ENCODE assay signal across 25 cellular contexts in genomic region chr3:185521349-185522138, GRCh38. TPM values are rescaled to one million over a fixed set of nuclear protein-coding genes. Genes with fewer than 3 reads are reported as not detected.
"Had no signal": no experiment of that assay in that cellular context is flagged by ENCODE, and none has a peak within 500 bp of the region (broad histone marks: within the 10 kb centered on the region; RNA-seq: fewer than 3 reads in every experiment).

No MANE protein-coding gene starts in this region.

- H3K4me2 ChIP-seq: hepatocyte had no signal

- H3K27ac ChIP-seq: esophagus squamous epithelium, hepatocyte, neutrophil, pancreas, sigmoid colon, stomach, thyroid gland had no signal

- H3K27me3 ChIP-seq: hepatocyte, pancreas, thyroid gland had no signal

- H3K4me3 ChIP-seq: esophagus squamous epithelium, hepatocyte, lung, pancreas, sigmoid colon, stomach, thyroid gland had no signal

- ATAC-seq: effector memory CD8-positive, alpha-beta T cell; natural killer cell; pancreas; stimulated activated effector memory CD8-positive, alpha-beta T cell treated with anti-CD3 and anti-CD28 coated beads, Interleukin-12 subunit alpha, Interleukin-12 subunit beta, amount 100 ng/mL, for 72 hours had no signal

- H3K9me3 ChIP-seq: esophagus squamous epithelium, neutrophil, pancreas, sigmoid colon, stomach, thyroid gland had no signal

- H3K4me1 ChIP-seq: esophagus squamous epithelium, pancreas, sigmoid colon, stomach, thyroid gland had no signal

- H3K36me3 ChIP-seq: esophagus squamous epithelium, neutrophil, sigmoid colon, thyroid gland had no signal

- H2AFZ ChIP-seq: hepatocyte had no signal

- FAIRE-seq: endometrium, frontal cortex, kidney, pancreas had no signal

- H3K79me2 ChIP-seq: hepatocyte had no signal

- DNase-seq: cerebellar nuclear complex; cortex of kidney; effector memory CD8-positive, alpha-beta T cell; erythroblast; esophagus squamous epithelium; kidney; natural killer cell; pancreas; retina; sigmoid colon; stimulated activated CD4-positive, alpha-beta T cell treated with anti-CD3 and anti-CD28 coated beads, Interleukin-2, amount 100 ng/mL, for 24 hours; stimulated activated CD4-positive, alpha-beta T cell treated with anti-CD3 and anti-CD28 coated beads, Interleukin-4, amount 100 ng/mL, for 24 hours; stimulated activated naive CD4-positive, alpha-beta T cell treated with Interleukin-2 at 50 U/mL for 16 hours; stomach; trophoblast cell had no signal

RNA-seq across cellular contexts. Expression of gene LIPH, which starts 30.8 kb away (rescaled TPM):
- total RNA-seq: dermis microvascular lymphatic vessel endothelial cell, frontal cortex, neural crest cell, temporal lobe had no signal
